Comparison of ENCODE assay signal across 20 cellular contexts in genomic region chr11:10747733-10748132, GRCh38. TPM values are rescaled to one million over a fixed set of nuclear protein-coding genes. Genes with fewer than 3 reads are reported as not detected.
"Had no signal": no experiment of that assay in that cellular context is flagged by ENCODE, and none has a peak within 500 bp of the region (broad histone marks: within the 10 kb centered on the region; RNA-seq: fewer than 3 reads in every experiment).

No MANE protein-coding gene starts in this region.

- H3K4me3 ChIP-seq: left ventricle myocardium inferior, right atrium auricular region, suprapubic skin had no signal

- H3K36me3 ChIP-seq: brain microvascular endothelial cell, left ventricle myocardium inferior, right atrium auricular region, suprapubic skin had no signal

- DNase-seq: activated CD4-positive, alpha-beta T cell treated with anti-CD3 and anti-CD28 coated beads, Interleukin-2, amount 50 U/mL, for 1 hour; activated naive CD4-positive, alpha-beta T cell treated with Interleukin-2 at 50 U/mL for 16 hours; activated T-cell treated with anti-CD3 and anti-CD28 coated beads for 4 hours; anterior cingulate cortex; brain microvascular endothelial cell; cortex of kidney; effector CD4-positive, alpha-beta T cell; foreskin fibroblast; glutamatergic neuron; hypothalamus; left ventricle myocardium inferior; posterior cingulate gyrus; small intestine; stimulated activated CD4-positive, alpha-beta T cell treated with anti-CD3 and anti-CD28 coated beads, Interleukin-4, amount 100 ng/mL, for 4 hours; stimulated activated CD8-positive, alpha-beta memory T cell treated with anti-CD3 and anti-CD28 coated beads, Interleukin-4, amount 100 ng/mL, for 48 hours; T-helper 9 cell had no signal

- H3K27ac ChIP-seq: brain microvascular endothelial cell, left ventricle myocardium inferior, right atrium auricular region, suprapubic skin had no signal

- H3K27me3 ChIP-seq: brain microvascular endothelial cell, right atrium auricular region, suprapubic skin had no signal

- H3K9me3 ChIP-seq: left ventricle myocardium inferior, right atrium auricular region, suprapubic skin had no signal

- ATAC-seq: activated CD4-positive, CD25-positive, alpha-beta regulatory T cell treated with anti-CD3 and anti-CD28 coated beads, Interleukin-2, amount 50 U/mL, for 24 hours; natural killer cell treated with Interleukin-12 subunit alpha and Interleukin-12 subunit beta and Interleukin-15 and Interleukin-18, amount 100 ng/mL, for 72 hours had no signal

RNA-seq across cellular contexts. Expression of gene IRAG1, which starts 54.2 kb away (rescaled TPM):
- total RNA-seq: natural killer cell treated with Interleukin-12 subunit alpha and Interleukin-12 subunit beta and Interleukin-15 and Interleukin-18, amount 100 ng/mL, for 72 hours had no signal
